ENCODE assay signal across 23 cellular contexts in genomic region chr6:43781941-43782704, GRCh38. TPM values are rescaled to one million over a fixed set of nuclear protein-coding genes. Genes with fewer than 3 reads are reported as not detected.
DNase-seq lines count a peak whose midpoint lies in the region; ATAC-seq, FAIRE-seq and TF ChIP-seq lines count a peak whose summit lies in the region.
"Had no signal": no experiment of that assay in that cellular context is flagged by ENCODE, and none has a peak within 500 bp of the region (broad histone marks: within the 10 kb centered on the region; RNA-seq: fewer than 3 reads in every experiment).

No MANE protein-coding gene starts in this region.

- no peak overlapping the region for H4K91ac ChIP-seq in H9 (ENCODE audit: insufficient read length, low read depth, low read length)
- no peak overlapping the region for H4K91ac ChIP-seq in H1 (replicated peaks; ENCODE audit: insufficient read length, low read length)

- CTCF ChIA-PET in H1 (lab: Charles Lee; ENCODE audit: partially characterized antibody) = interaction anchor here (0.9 to 2.0 kb wide), 10 partner anchors 8 to 292 kb away, joined by 3 to 7 read pairs (median 4); partner anchors contain the start of gene VEGFA

- peak overlapping the region in 4 of 11 experiments; percentile 28 to 44 (median 41); a peak in 4 of 22 replicates for H3K27ac ChIP-seq in BLaER1 treated with 17β-estradiol and CSF1 and Interleukin-3, amounts not matched to agents 10 nM and 100 nM
- H3K27ac ChIP-seq in H9 (ENCODE audit: insufficient read length, low read depth, low read length) = no peak overlapping the region
- H3K27ac ChIP-seq in H1 (ENCODE audit: low read depth, low read length) = no peak overlapping the region
- H3K27ac ChIP-seq in neural progenitor cell = no peak overlapping the region
- H3K27ac ChIP-seq: spleen, thoracic aorta had no signal

- H4K8ac ChIP-seq in H9 (replicated peaks; ENCODE audit: insufficient read length, low read depth, low read length) = no peak overlapping the region
- H4K8ac ChIP-seq in H1 (ENCODE audit: extremely low read depth, insufficient read depth, low read length) = peak overlapping the region; percentile 17

- H3K23me2 ChIP-seq in H9 (ENCODE audit: insufficient read length, low read depth, low read length, poor library complexity, severe bottlenecking) (no peaks in the 10 kb centered on the region), H1 (ENCODE audit: low read depth, low read length) (no peaks in the 10 kb centered on the region)

- no peak overlapping the region for H2AFZ ChIP-seq in H9 (ENCODE audit: low read length)
- no peak overlapping the region for H2AFZ ChIP-seq in H1 (ENCODE audit: low read length)
- no peak overlapping the region for H2AFZ ChIP-seq in neural progenitor cell (replicated peaks)

- H2BK5ac ChIP-seq in H9 (ENCODE audit: insufficient read length, low read length) = no peak overlapping the region
- peak overlapping the region; percentile 52; the same call in 1 of the 2 replicates for H2BK5ac ChIP-seq in H1 (ENCODE audit: low read depth, low read length)

- H2BK120ac ChIP-seq in H9 (ENCODE audit: low read depth, low read length, poor library complexity, severe bottlenecking) = no peak overlapping the region
- no peak overlapping the region for H2BK120ac ChIP-seq in H1 (replicated peaks; ENCODE audit: low read depth, low read length)

- H3K4me3 Mint-ChIP-seq in H9 (no peak overlapping the region), neural progenitor cell (no peak overlapping the region), immature natural killer cell (no peak overlapping the region)
- no peak overlapping the region for H3K4me3 Mint-ChIP-seq in natural killer cell treated with Interleukin-12 subunit alpha and Interleukin-12 subunit beta and Interleukin-15 and Interleukin-18, amount 100 ng/mL, for 72 hours
- H3K4me3 Mint-ChIP-seq: stimulated activated memory B cell treated with anti-CD40 and anti-IgM and Interleukin-4, amounts not matched to agents 10 μg/mL and 1 μg/mL and 100 μg/mL, for 72 hours; T-helper 1 cell treated with Interleukin-12 subunit alpha and Interleukin-12 subunit beta and Interleukin-4 antibody, amounts not matched to agents 30 μg/mL and 1 μg/mL, for 36 hours had no signal

- ATAC-seq in natural killer cell treated with Interleukin-12 subunit alpha and Interleukin-12 subunit beta and Interleukin-15 and Interleukin-18, amount 100 ng/mL, for 72 hours = no peak
- ATAC-seq: stimulated activated memory B cell treated with anti-CD40 and anti-IgM and Interleukin-4, amounts not matched to agents 10 μg/mL and 1 μg/mL and 100 μg/mL, for 72 hours had no signal

- peak overlapping the region in 5 of 11 experiments; percentile 21 to 41 (median 32); a peak in 5 of 22 replicates for H3K9ac ChIP-seq in BLaER1 treated with 17β-estradiol and CSF1 and Interleukin-3, amounts not matched to agents 10 nM and 100 nM
- H3K9ac ChIP-seq in H9 (ENCODE audit: extremely low read depth, insufficient read length, low read length) (no peak overlapping the region), H1 (replicated peaks in 1 of 4; ENCODE audit: extremely low read depth in 1 of 4, low read depth in 3 of 4, low read length in 3 of 4) (no peak overlapping the region), neural progenitor cell (no peak overlapping the region)

- H3K9me3 Mint-ChIP-seq in H9 = no peaks in the 10 kb centered on the region
- no peaks in the 10 kb centered on the region for H3K9me3 Mint-ChIP-seq in neural progenitor cell
- no peaks in the 10 kb centered on the region for H3K9me3 Mint-ChIP-seq in natural killer cell treated with Interleukin-12 subunit alpha and Interleukin-12 subunit beta and Interleukin-15 and Interleukin-18, amount 100 ng/mL, for 72 hours
- peaks cover 0 to 3% (median 0%) of the 10 kb centered on the region in 6 donors for H3K9me3 Mint-ChIP-seq in immature natural killer cell
- H3K9me3 Mint-ChIP-seq: stimulated activated memory B cell treated with anti-CD40 and anti-IgM and Interleukin-4, amounts not matched to agents 10 μg/mL and 1 μg/mL and 100 μg/mL, for 72 hours; T-helper 1 cell treated with Interleukin-12 subunit alpha and Interleukin-12 subunit beta and Interleukin-4 antibody, amounts not matched to agents 30 μg/mL and 1 μg/mL, for 36 hours had no signal

- no peak overlapping the region for H3K18ac ChIP-seq in H9 (ENCODE audit: insufficient read length, low read depth, low read length)
- H3K18ac ChIP-seq in H1 (ENCODE audit: extremely low read depth, low read length) = no peak overlapping the region

- H4K20me1 ChIP-seq in BLaER1 treated with 17β-estradiol and CSF1 and Interleukin-3, amounts not matched to agents 10 nM and 100 nM = peaks cover 74 to 100% (median 90%) of the 10 kb centered on the region in 11 experiments
- H4K20me1 ChIP-seq in H9 (ENCODE audit: control insufficient read depth, insufficient read depth, insufficient read length) (no peaks in the 10 kb centered on the region), H1 (replicated peaks in 1 of 2; ENCODE audit: control insufficient read depth in 1 of 2, insufficient read depth in 2 of 2, low read length in 2 of 2) (peaks cover 7 to 16% of the 10 kb centered on the region in 2 experiments), neural progenitor cell (ENCODE audit: low read depth) (peaks cover 43% of the 10 kb centered on the region)

- no CpG with 5 or more reads among the region's 20 CpGs for whole genome bisulfite sequencing in H9 (ENCODE audit: extremely low coverage, insufficient read length, low lambda C conversion rate)
- WGBS in H1 (ENCODE audit: extremely low coverage in 1 of 2, insufficient coverage in 1 of 2, insufficient read length in 1 of 2, insufficient replicate concordance in 2 of 2, low coverage in 1 of 2, low lambda C conversion rate in 2 of 2, missing lambda C conversion rate in 1 of 2), 2 experiments = 93% methylated on average over 19 of the region's 20 CpGs; no CpG with 5 or more reads in 1 of the 2 experiments

- H2BK20ac ChIP-seq in H9 (ENCODE audit: low read depth, low read length, poor library complexity, severe bottlenecking) (no peak overlapping the region), H1 (ENCODE audit: low read length) (no peak overlapping the region)

- H3K27me3 Mint-ChIP-seq in H9 (ENCODE audit: low read depth) (no peaks in the 10 kb centered on the region), neural progenitor cell (ENCODE audit: insufficient read depth, low read depth) (no peaks in the 10 kb centered on the region), immature natural killer cell (ENCODE audit: low read depth in 3 of 3) (peaks cover 1 to 10% (median 4%) of the 10 kb centered on the region in 3 donors)
- peaks cover 0 to 2% of the 10 kb centered on the region in 2 donors for H3K27me3 Mint-ChIP-seq in natural killer cell treated with Interleukin-12 subunit alpha and Interleukin-12 subunit beta and Interleukin-15 and Interleukin-18, amount 100 ng/mL, for 72 hours
- H3K27me3 Mint-ChIP-seq: stimulated activated memory B cell treated with anti-CD40 and anti-IgM and Interleukin-4, amounts not matched to agents 10 μg/mL and 1 μg/mL and 100 μg/mL, for 72 hours had no signal

- H3K4ac ChIP-seq in H9 (ENCODE audit: low read depth, low read length) (no peak overlapping the region), H1 (replicated peaks; ENCODE audit: insufficient read length, low read depth, low read length) (no peak overlapping the region)

- H3K36me3 Mint-ChIP-seq in H9 (ENCODE audit: insufficient read depth in 1 of 3, low read depth in 3 of 3) = peaks cover 42 to 87% (median 86%) of the 10 kb centered on the region in 3 experiments
- H3K36me3 Mint-ChIP-seq in neural progenitor cell = peaks cover 35% of the 10 kb centered on the region
- no peaks in the 10 kb centered on the region for H3K36me3 Mint-ChIP-seq in natural killer cell treated with Interleukin-12 subunit alpha and Interleukin-12 subunit beta and Interleukin-15 and Interleukin-18, amount 100 ng/mL, for 72 hours
- peaks cover 0 to 6% (median 0%) of the 10 kb centered on the region in 3 donors for H3K36me3 Mint-ChIP-seq in immature natural killer cell
- H3K36me3 Mint-ChIP-seq: stimulated activated memory B cell treated with anti-CD40 and anti-IgM and Interleukin-4, amounts not matched to agents 10 μg/mL and 1 μg/mL and 100 μg/mL, for 72 hours had no signal

- H3K4me1 ChIP-seq in BLaER1 treated with 17β-estradiol and CSF1 and Interleukin-3, amounts not matched to agents 10 nM and 100 nM = peaks cover 31 to 90% (median 66%) of the 10 kb centered on the region in 10 experiments; a peak in 19 of 20 replicates
- no peaks in the 10 kb centered on the region for H3K4me1 ChIP-seq in H9 (ENCODE audit: insufficient read depth, low read length)
- no peaks in the 10 kb centered on the region for H3K4me1 ChIP-seq in H1 (replicated peaks in 1 of 4; ENCODE audit: control insufficient read depth in 3 of 4, insufficient read depth in 4 of 4, low read length in 3 of 4)
- H3K4me1 ChIP-seq in neural progenitor cell = no peaks in the 10 kb centered on the region

- H4K5ac ChIP-seq in H9 (ENCODE audit: insufficient read length, low read depth, low read length) (no peak overlapping the region), H1 (ENCODE audit: insufficient read length, low read depth, low read length) (no peak overlapping the region)

- peaks cover 3% of the 10 kb centered on the region for H3F3A ChIP-seq in neural progenitor cell (ENCODE audit: low read depth)

- H3K14ac ChIP-seq in H9 (ENCODE audit: insufficient read depth, low read length) (no peak overlapping the region), H1 (ENCODE audit: insufficient read length) (no peak overlapping the region)

- peak overlapping the region in 9 of 11 experiments; percentile 4 to 51 (median 25); a peak in 8 of 22 replicates for H3K4me2 ChIP-seq in BLaER1 treated with 17β-estradiol and CSF1 and Interleukin-3, amounts not matched to agents 10 nM and 100 nM
- H3K4me2 ChIP-seq in H9 (ENCODE audit: insufficient read depth, insufficient read length, low read length) (no peak overlapping the region), H1 (ENCODE audit: insufficient read depth in 1 of 2, low read depth in 2 of 2, low read length in 2 of 2) (no peak overlapping the region), neural progenitor cell (no peak overlapping the region)

- peaks cover 4% of the 10 kb centered on the region for H3K79me1 ChIP-seq in H9 (ENCODE audit: insufficient read depth, low read depth, low read length, poor library complexity, severe bottlenecking)
- H3K79me1 ChIP-seq in H1 (ENCODE audit: low read depth, low read length) = peaks cover 6% of the 10 kb centered on the region; the same call in 1 of the 2 replicates

- TF ChIP-seq CTCF in H9 (conservative IDR thresholded peaks at IDR 0.05) = no peak
- no peak for TF ChIP-seq CTCF in H1 (IDR thresholded peaks at IDR 0.05; ENCODE audit: control extremely low read depth in 1 of 3, insufficient read depth in 1 of 3, low read depth in 1 of 3, low read length in 3 of 3)
- TF ChIP-seq CTCF in neural progenitor cell (IDR thresholded peaks at IDR 0.05) = no peak

- H3T11ph ChIP-seq in H9 (ENCODE audit: low read length) = no peak overlapping the region

- H3K23ac ChIP-seq in H9 (ENCODE audit: insufficient read length, low read depth, low read length) = no peak overlapping the region
- H3K23ac ChIP-seq in H1 (ENCODE audit: insufficient read length) = no peak overlapping the region

- no peak overlapping the region for H3K56ac ChIP-seq in H9 (ENCODE audit: insufficient read length, low read depth, low read length)
- H3K56ac ChIP-seq in H1 (replicated peaks; ENCODE audit: insufficient read length, low read depth, low read length) = no peak overlapping the region

- TF ChIP-seq EP300 in H1 (IDR thresholded peaks at IDR 0.05; ENCODE audit: borderline replicate concordance in 1 of 2, low read depth in 2 of 2, low read length in 2 of 2) = no peak

- H2AK5ac ChIP-seq in H9 (ENCODE audit: insufficient read length, low read length) (no peak overlapping the region), H1 (ENCODE audit: low read depth, low read length) (no peak overlapping the region)

- H3K79me2 ChIP-seq in H9 (ENCODE audit: insufficient read depth, low read length) (no peaks in the 10 kb centered on the region), H1 (ENCODE audit: control insufficient read depth in 1 of 2, insufficient read depth in 2 of 2, low read length in 2 of 2) (peaks cover 0 to 6% of the 10 kb centered on the region in 2 experiments; a peak in 2 of 4 replicates), neural progenitor cell (ENCODE audit: low read depth) (peaks cover 3% of the 10 kb centered on the region)

- no peak for TF ChIP-seq POLR2A in H1 (IDR thresholded peaks at IDR 0.05; ENCODE audit: control extremely low read depth in 1 of 2, low read depth in 2 of 2, low read length in 2 of 2)

- DNase-seq in H9 = no peak
- DNase-seq in H1 (ENCODE audit: low read depth in 1 of 2, low spot score in 2 of 2) = no peak
- DNase-seq in neural progenitor cell (ENCODE audit: low spot score) = no peak
- DNase-seq in natural killer cell treated with Interleukin-12 subunit alpha and Interleukin-12 subunit beta and Interleukin-15 and Interleukin-18, amount 100 ng/mL, for 72 hours (ENCODE audit: low spot score) = no peak
- no peak for DNase-seq in NCI-H526 (lab: John Stamatoyannopoulos, UW)
- no peak for DNase-seq in SKM-1 (lab: John Stamatoyannopoulos, UW; ENCODE audit: unreplicated experiment)
- DNase-seq in immature natural killer cell = no peak
- DNase-seq: activated CD8-positive, alpha-beta memory T cell treated with anti-CD3 and anti-CD28 coated beads for 24 hours; activated gamma-delta T cell; activated T-cell treated with anti-CD3 and anti-CD28 coated beads, Interleukin-2, amount 50 U/mL, for 1 hour; effector CD8-positive, alpha-beta T cell; foreskin melanocyte; MG63; NCI-H2081 treated with DMSO at 0.1 percent for 48 hours; spleen; stimulated activated CD4-positive, alpha-beta T cell treated with anti-CD3 and anti-CD28 coated beads, Interleukin-2, amount 100 ng/mL, for 48 hours had no signal

- FAIRE-seq in H1 (lab: Jason Lieb, UNC) = no peak
- FAIRE-seq: islet of Langerhans had no signal

- no peaks in the 10 kb centered on the region for H3K9me3 ChIP-seq in BLaER1 treated with 17β-estradiol and CSF1 and Interleukin-3, amounts not matched to agents 10 nM and 100 nM (replicated peaks in 1 of 11)
- H3K9me3 ChIP-seq in H9 (ENCODE audit: control insufficient read depth, low read depth, low read length) (no peaks in the 10 kb centered on the region), H1 (ENCODE audit: insufficient read depth in 2 of 2, low read depth in 1 of 2, low read length in 1 of 2) (no peaks in the 10 kb centered on the region), neural progenitor cell (ENCODE audit: low read depth) (no peaks in the 10 kb centered on the region)
- H3K9me3 ChIP-seq: BLaER1, esophagus muscularis mucosa, MG63, spleen, thoracic aorta had no signal

- peak overlapping the region in 2 of 3 experiments; percentile 33 to 88; a peak in 5 of 7 replicates for H3K27ac Mint-ChIP-seq in H9
- H3K27ac Mint-ChIP-seq in neural progenitor cell = peak overlapping the region; percentile 62
- no peak overlapping the region for H3K27ac Mint-ChIP-seq in natural killer cell treated with Interleukin-12 subunit alpha and Interleukin-12 subunit beta and Interleukin-15 and Interleukin-18, amount 100 ng/mL, for 72 hours
- H3K27ac Mint-ChIP-seq in immature natural killer cell = no peak overlapping the region
- H3K27ac Mint-ChIP-seq: stimulated activated memory B cell treated with anti-CD40 and anti-IgM and Interleukin-4, amounts not matched to agents 10 μg/mL and 1 μg/mL and 100 μg/mL, for 72 hours had no signal

- TF ChIP-seq RAD21 in H1 (IDR thresholded peaks at IDR 0.05 in 1 of 2, conservative IDR thresholded peaks at IDR 0.05 in 1 of 2; ENCODE audit: low read depth in 2 of 2, low read length in 2 of 2) = no peak

- H3K27me3 ChIP-seq in BLaER1 treated with 17β-estradiol and CSF1 and Interleukin-3, amounts not matched to agents 10 nM and 100 nM = no peaks in the 10 kb centered on the region
- H3K27me3 ChIP-seq in H9 (ENCODE audit: insufficient read depth, low read length) (no peaks in the 10 kb centered on the region), H1 (replicated peaks in 1 of 4; ENCODE audit: control insufficient read depth in 3 of 4, extremely low read depth in 1 of 4, insufficient read depth in 3 of 4, low read length in 3 of 4) (no peaks in the 10 kb centered on the region), neural progenitor cell (no peaks in the 10 kb centered on the region)
- H3K27me3 ChIP-seq: BLaER1, esophagus muscularis mucosa, MG63, spleen had no signal

- no peak overlapping the region for H2BK12ac ChIP-seq in H9 (ENCODE audit: insufficient read length, low read depth, low read length)
- no peak overlapping the region for H2BK12ac ChIP-seq in H1 (ENCODE audit: low read depth, low read length)

- H3K4me3 ChIP-seq in BLaER1 treated with 17β-estradiol and CSF1 and Interleukin-3, amounts not matched to agents 10 nM and 100 nM = no peak overlapping the region
- no peak overlapping the region for H3K4me3 ChIP-seq in H1 (ENCODE audit: extremely low read depth in 1 of 4, insufficient read depth in 2 of 4, low read depth in 3 of 4, low read length in 4 of 4)
- H3K4me3 ChIP-seq in neural progenitor cell = no peak overlapping the region
- H3K4me3 ChIP-seq: BLaER1, esophagus muscularis mucosa, MG63, spleen, thoracic aorta had no signal

- H3K36me3 ChIP-seq in BLaER1 treated with 17β-estradiol and CSF1 and Interleukin-3, amounts not matched to agents 10 nM and 100 nM = peaks cover 88 to 100% (median 97%) of the 10 kb centered on the region in 11 experiments
- peaks cover 30 to 88% (median 70%) of the 10 kb centered on the region in 4 experiments for H3K36me3 ChIP-seq in H1 (ENCODE audit: control insufficient read depth in 2 of 4, insufficient read depth in 4 of 4, low read length in 3 of 4)
- no peaks in the 10 kb centered on the region for H3K36me3 ChIP-seq in neural progenitor cell

- POLR2A ChIA-PET in H1 (lab: Charles Lee; ENCODE audit: partially characterized antibody) = interaction anchor here (0.8 to 3.3 kb wide), 8 partner anchors 8 to 112 kb away, joined by 3 to 22 read pairs (median 4); partner anchors contain the start of gene VEGFA

- H3K4me1 Mint-ChIP-seq in H9 (no peaks in the 10 kb centered on the region), neural progenitor cell (peaks cover under 1% of the 10 kb centered on the region), immature natural killer cell (no peaks in the 10 kb centered on the region)
- H3K4me1 Mint-ChIP-seq in natural killer cell treated with Interleukin-12 subunit alpha and Interleukin-12 subunit beta and Interleukin-15 and Interleukin-18, amount 100 ng/mL, for 72 hours (ENCODE audit: low read depth in 2 of 2) = no peaks in the 10 kb centered on the region

- H2BK15ac ChIP-seq in H9 (ENCODE audit: low read depth, low read length) (no peak overlapping the region), H1 (ENCODE audit: low read length) (no peak overlapping the region)

RNA-seq across cellular contexts. Expression of gene VEGFA, which starts 12.1 kb away (rescaled TPM):
- 46.1 and 47.9 TPM in 2 replicates for total RNA-seq in H9 (2021)
- total RNA-seq in H1 (2021; fragmentation: NEBNext Ultra II Directional; extraction: Animal tissue kit (Norgen Biotek cat#: 25700)) = 40.7 and 42.2 TPM in 2 replicates
- 58.5 and 78.3 TPM in 2 replicates for polyA plus RNA-seq in H1 (2011; rRNA removed)
- 91.7 TPM for polyA plus RNA-seq in H1 (2011; cell fraction: cytosol; rRNA removed)
- 197 TPM for polyA plus RNA-seq in H1 (2011; cell fraction: nucleus; rRNA removed)
- polyA plus RNA-seq in H1 (2012, experiment 1 of 2) = 39.9 to 45.4 TPM (median 43.0 TPM) in 4 replicates
- 28.1 TPM for polyA plus RNA-seq in H1 (2012, experiment 2 of 2)
- 33.6 TPM for polyA plus RNA-seq in H1 (2013, experiment 1 of 2)
- 37.0 TPM for polyA plus RNA-seq in H1 (2013, experiment 2 of 2)
- 167 and 198 TPM in 2 replicates for polyA minus RNA-seq in H1 (2011; rRNA and poly(A)+ RNA removed)
- 42.9 TPM for polyA minus RNA-seq in H1 (2011; cell fraction: cytosol; rRNA and poly(A)+ RNA removed)
- 91.6 TPM for polyA minus RNA-seq in H1 (2011; cell fraction: nucleus; rRNA and poly(A)+ RNA removed)
- total RNA-seq in neural progenitor cell (ENCODE audit: low replicate concordance) = 49.6 and 78.6 TPM in 2 replicates
- 10 to 100 TPM; 36.8 to 43.0 TPM for total RNA-seq in natural killer cell treated with Interleukin-12 subunit alpha and Interleukin-12 subunit beta and Interleukin-15 and Interleukin-18, amount 100 ng/mL, for 72 hours
- 1 to 10 TPM in 2 of 3 donors, under 1 TPM in 1; 0.30 to 2.4 (median 2.1) TPM for polyA plus RNA-seq in immature natural killer cell

Comparison
In these comparisons a context has a peak if more than half of its experiments do, and no peak if none do; other contexts are left out.
1. H3K4me2 ChIP-seq: peak in BLaER1 treated with 17β-estradiol and CSF1 and Interleukin-3, amounts not matched to agents 10 nM and 100 nM (9 of 11); none in H9 (single experiment), H1 (0 of 2) and neural progenitor cell (single experiment).
2. H3K27ac Mint-ChIP-seq: peak in H9 (2 of 3) and neural progenitor cell (single experiment); none in natural killer cell treated with Interleukin-12 subunit alpha and Interleukin-12 subunit beta and Interleukin-15 and Interleukin-18, amount 100 ng/mL, for 72 hours (0 of 2) and immature natural killer cell (0 of 6).